ENCODE assay signal across 24 cellular contexts in genomic region chr11:27064086-27064485, GRCh38. TPM values are rescaled to one million over a fixed set of nuclear protein-coding genes. Genes with fewer than 3 reads are reported as not detected.
"Had no signal": no experiment of that assay in that cellular context is flagged by ENCODE, and none has a peak within 500 bp of the region (broad histone marks: within the 10 kb centered on the region; RNA-seq: fewer than 3 reads in every experiment).

No MANE protein-coding gene starts in this region.

- ATAC-seq: activated CD8-positive, alpha-beta T cell treated with anti-CD3 and anti-CD28 coated beads, Interleukin-2, amount 10 ng/mL, durations not matched to agents 7 days and 5 days; T-helper 17 cell; WTC11 had no signal

- H3K4me1 Mint-ChIP-seq: activated naive CD4-positive, alpha-beta T cell treated with anti-CD3 and anti-CD28 coated beads, Interleukin-2, amount 50 U/mL, for 24 hours; T-helper 17 cell had no signal

- H3K9me3 ChIP-seq: breast epithelium had no signal

- H3K27ac ChIP-seq: breast epithelium had no signal

- H3K4me3 ChIP-seq: breast epithelium had no signal

- H3K4me3 Mint-ChIP-seq: activated CD8-positive, alpha-beta T cell treated with anti-CD3 and anti-CD28 coated beads, Interleukin-2, amount 10 ng/mL, durations not matched to agents 7 days and 5 days; activated naive CD4-positive, alpha-beta T cell treated with anti-CD3 and anti-CD28 coated beads, Interleukin-2, amount 50 U/mL, for 24 hours; T-helper 17 cell; WTC11 had no signal

- H3K9me3 Mint-ChIP-seq: WTC11 had no signal

- H3K27me3 ChIP-seq: breast epithelium had no signal

- DNase-seq: activated CD4-positive, alpha-beta T cell treated with anti-CD3 and anti-CD28 coated beads for 48 hours; activated CD4-positive, alpha-beta T cell treated with anti-CD3 and anti-CD28 coated beads, Interleukin-2, amount 50 U/mL, for 4 hours; activated CD4-positive, CD25-positive, alpha-beta regulatory T cell treated with anti-CD3 and anti-CD28 coated beads, Interleukin-2, amount 50 U/mL, for 72 hours; activated CD8-positive, alpha-beta memory T cell treated with anti-CD3 and anti-CD28 coated beads, Interleukin-2, amount 50 U/mL, for 48 hours; activated CD8-positive, alpha-beta T cell treated with anti-CD3 and anti-CD28 coated beads, Interleukin-2, amount 10 ng/mL, durations not matched to agents 7 days and 5 days; activated naive CD4-positive, alpha-beta T cell; activated T-cell treated with anti-CD3 and anti-CD28 coated beads, Interleukin-2, amount 50 U/mL, for 1 hour; aorta; caudate nucleus; Kasumi-1; NCI-H1048; NCI-H146; NCI-H187 treated with DMSO at 0.1 percent for 48 hours; NCI-H2171; NCI-H226; NCI-H69; SIG-M5; T-helper 17 cell; T-helper 9 cell had no signal

- H3K27ac Mint-ChIP-seq: activated CD8-positive, alpha-beta T cell treated with anti-CD3 and anti-CD28 coated beads, Interleukin-2, amount 10 ng/mL, durations not matched to agents 7 days and 5 days; activated naive CD4-positive, alpha-beta T cell treated with anti-CD3 and anti-CD28 coated beads, Interleukin-2, amount 50 U/mL, for 24 hours; T-helper 17 cell; WTC11 had no signal

- H3K36me3 Mint-ChIP-seq: activated naive CD4-positive, alpha-beta T cell treated with anti-CD3 and anti-CD28 coated beads, Interleukin-2, amount 50 U/mL, for 24 hours; WTC11 had no signal

- H3K27me3 Mint-ChIP-seq: activated naive CD4-positive, alpha-beta T cell treated with anti-CD3 and anti-CD28 coated beads, Interleukin-2, amount 50 U/mL, for 24 hours; T-helper 17 cell had no signal

RNA-seq across cellular contexts. Expression of gene BBOX1, which starts 23.5 kb away (rescaled TPM):
- total RNA-seq: activated CD8-positive, alpha-beta T cell treated with anti-CD3 and anti-CD28 coated beads, Interleukin-2, amount 10 ng/mL, durations not matched to agents 7 days and 5 days; M059J; NCI-H460; T-helper 17 cell; WTC11 had no signal
